16 cellular contexts compared by ENCODE assay signal in genomic region chr3:149221783-149222517, GRCh38. TPM values are rescaled to one million over a fixed set of nuclear protein-coding genes. Genes with fewer than 3 reads are reported as not detected.
DNase-seq lines count a peak whose midpoint lies in the region; ATAC-seq, FAIRE-seq and TF ChIP-seq lines count a peak whose summit lies in the region.
"Had no signal": no experiment of that assay in that cellular context is flagged by ENCODE, and none has a peak within 500 bp of the region (broad histone marks: within the 10 kb centered on the region; RNA-seq: fewer than 3 reads in every experiment).

Gene CP, minus strand, starts transcription at chr3:149221829. Its CDS starts 37 bp downstream, at chr3:149221792.

- DNase-seq in HAP-1 (ENCODE audit: low spot score in 2 of 2): peak; percentile 62 to 99
- DNase-seq in astrocyte (ENCODE audit: low read depth): no peak
- DNase-seq in HepG2 (ENCODE audit: low spot score): peak; percentile 94
- DNase-seq in head of caudate nucleus: no peak
- no peak for DNase-seq in D341Med (ENCODE audit: low spot score)
- no peak for DNase-seq in stimulated activated CD4-positive, alpha-beta T cell treated with anti-CD3 and anti-CD28 coated beads, Interleukin-4, amount 100 ng/mL, for 24 hours
- DNase-seq: HCEC 1CT; heart left ventricle; mesenchymal stem cell; NCI-H1436 treated with DMSO at 0.1 percent for 48 hours; NCI-H524; SIG-M5; stimulated activated naive CD8-positive, alpha-beta T cell treated with anti-CD3 and anti-CD28 coated beads, Interleukin-15, amount 100 ng/mL, for 72 hours had no signal

- BruUV-seq in HepG2 (replicated peaks; lab: Mats Ljungman, UMichigan): no TSS peak

- peak in 1 of 2 experiments; percentile 80; a peak in 2 of 4 replicates for TF ChIP-seq EP300 in HepG2 (IDR thresholded peaks at IDR 0.05; ENCODE audit: low read depth in 2 of 2, low read length in 2 of 2)
- TF ChIP-seq EP300 in HepG2 (CRISPR knock-in tag; IDR thresholded peaks at IDR 0.05; ENCODE audit: borderline replicate concordance): peak; percentile 76; the same call in 1 of the 2 replicates

- TF ChIP-seq POLR2A in HepG2 (IDR thresholded peaks at IDR 0.05; ENCODE audit: insufficient read depth in 1 of 2, low read depth in 2 of 2, low read length in 2 of 2): peak in 1 of 2 experiments; percentile 34; a peak in 2 of 4 replicates

- TF ChIP-seq RAD21 in HepG2 (CRISPR knock-in tag; IDR thresholded peaks at IDR 0.05): no peak

- H3K9me3 ChIP-seq in HAP-1: no peaks in the 10 kb centered on the region
- no peaks in the 10 kb centered on the region for H3K9me3 ChIP-seq in astrocyte (ENCODE audit: insufficient read depth, low read depth, low read length)
- no peaks in the 10 kb centered on the region for H3K9me3 ChIP-seq in HepG2 (ENCODE audit: low read length)
- H3K9me3 ChIP-seq in skeletal muscle tissue (ENCODE audit: control insufficient read depth in 3 of 3, low read length in 3 of 3): no peaks in the 10 kb centered on the region
- H3K9me3 ChIP-seq: heart left ventricle had no signal

- H3K4me3 ChIP-seq in HAP-1: no peak within 1 kb of the TSS
- no peak within 1 kb of the TSS for H3K4me3 ChIP-seq in astrocyte (ENCODE audit: insufficient read depth, low read depth, low read length)
- peak within 1 kb of the TSS; percentile 70 to 98 (median 78) for H3K4me3 ChIP-seq in HepG2 (replicated peaks in 1 of 3; ENCODE audit: insufficient read depth in 1 of 3, low read depth in 2 of 3, low read length in 3 of 3)
- no peak within 1 kb of the TSS for H3K4me3 ChIP-seq in skeletal muscle tissue (ENCODE audit: low read length in 3 of 3)

- intact Hi-C loops in HepG2 (cut with micrococcal nuclease; ENCODE audit: unreplicated experiment): loop anchor here (1.0 to 10.0 kb wide), 3 partner anchors 93 to 207 kb away; partner anchors contain the start of gene HPS3
- intact Hi-C loops in head of caudate nucleus (cut with DNase I): no loop called here

- H2AFZ ChIP-seq in astrocyte (ENCODE audit: low read depth, low read length): peak within 1 kb of the TSS; percentile 39
- H2AFZ ChIP-seq in HepG2 (ENCODE audit: low read length): no peak within 1 kb of the TSS

- H3K4me2 ChIP-seq in astrocyte (ENCODE audit: low read length) (no peak within 1 kb of the TSS), HepG2 (ENCODE audit: low read depth, low read length) (peak within 1 kb of the TSS; percentile 96)

- H3K4me1 Mint-ChIP-seq in astrocyte (ENCODE audit: low read depth, unreplicated experiment): peaks cover 22% of the 10 kb centered on the region

- H4K20me1 ChIP-seq in astrocyte (ENCODE audit: insufficient read depth, low read length) (no peaks in the 10 kb centered on the region), HepG2 (ENCODE audit: insufficient read depth, low read length) (no peaks in the 10 kb centered on the region)

- no peak within 1 kb of the TSS for H3K27ac ChIP-seq in astrocyte (ENCODE audit: low read depth, low read length)
- peak within 1 kb of the TSS; percentile 99 for H3K27ac ChIP-seq in HepG2 (ENCODE audit: extremely low read length, insufficient read depth, low read length)
- H3K27ac ChIP-seq in skeletal muscle tissue (ENCODE audit: low read depth, low read length): peak within 1 kb of the TSS; percentile 6
- H3K27ac ChIP-seq: C4-2B, heart left ventricle had no signal

- H3K4me1 ChIP-seq in HAP-1 (peaks cover 19% of the 10 kb centered on the region), astrocyte (ENCODE audit: insufficient read depth, low read length) (peaks cover 15% of the 10 kb centered on the region), HepG2 (ENCODE audit: insufficient read depth, low read length) (peaks cover 57% of the 10 kb centered on the region), skeletal muscle tissue (ENCODE audit: control insufficient read depth in 3 of 3, insufficient read depth in 3 of 3, low read length in 3 of 3) (peaks cover 0 to 5% (median 4%) of the 10 kb centered on the region in 3 donors)

- no peaks in the 10 kb centered on the region for H3K27me3 Mint-ChIP-seq in astrocyte (ENCODE audit: low read depth, unreplicated experiment)
- H3K27me3 Mint-ChIP-seq: stimulated activated naive CD8-positive, alpha-beta T cell treated with anti-CD3 and anti-CD28 coated beads, Interleukin-15, amount 100 ng/mL, for 72 hours had no signal

- in situ Hi-C loops in HAP-1 (cut with MboI; ENCODE audit: low sequenced_read_pairs): no loop called here
- in situ Hi-C loops in HepG2 (cut with HindIII; ENCODE audit: extremely low pct_ligation_motif_present, low pct_unique_long_range_greater_than_20kb): no loop called here

- H3K36me3 ChIP-seq in HAP-1 (replicated peaks): no peaks in the 10 kb centered on the region
- no peaks in the 10 kb centered on the region for H3K36me3 ChIP-seq in astrocyte (ENCODE audit: insufficient read depth, low read length)
- no peaks in the 10 kb centered on the region; a peak in 2 of 5 replicates for H3K36me3 ChIP-seq in HepG2 (replicated peaks in 1 of 2; ENCODE audit: control insufficient read depth in 1 of 2, insufficient read depth in 2 of 2, low read length in 2 of 2)
- H3K36me3 ChIP-seq in skeletal muscle tissue (ENCODE audit: control insufficient read depth in 3 of 3, insufficient read depth in 3 of 3, low read length in 3 of 3): no peaks in the 10 kb centered on the region
- H3K36me3 ChIP-seq: heart left ventricle had no signal

- CTCF ChIA-PET in HepG2 (lab: Yijun Ruan, JAX; ENCODE audit: low intra/inter-chr PET ratio, low total read pairs): no interaction called here

- no peaks in the 10 kb centered on the region for H3K9me3 Mint-ChIP-seq in astrocyte (ENCODE audit: unreplicated experiment)
- H3K9me3 Mint-ChIP-seq: stimulated activated naive CD8-positive, alpha-beta T cell treated with anti-CD3 and anti-CD28 coated beads, Interleukin-15, amount 100 ng/mL, for 72 hours had no signal

- H3K9ac ChIP-seq in astrocyte (ENCODE audit: low read length) (no peak within 1 kb of the TSS), HepG2 (ENCODE audit: insufficient read depth, low read depth, low read length) (peak within 1 kb of the TSS; percentile 96), skeletal muscle tissue (ENCODE audit: low read depth in 1 of 3, low read length in 3 of 3) (peak within 1 kb of the TSS in 1 of 3 donors; percentile 15)

- H3K27me3 ChIP-seq in HAP-1 (ENCODE audit: low read depth) (no peaks in the 10 kb centered on the region), astrocyte (ENCODE audit: insufficient read depth, low read length) (no peaks in the 10 kb centered on the region), HepG2 (ENCODE audit: control insufficient read depth in 1 of 2, insufficient read depth in 2 of 2, low read length in 2 of 2) (no peaks in the 10 kb centered on the region; a peak in 1 of 5 replicates), skeletal muscle tissue (ENCODE audit: control insufficient read depth in 3 of 3, insufficient read depth in 3 of 3, low read length in 3 of 3) (no peaks in the 10 kb centered on the region)
- H3K27me3 ChIP-seq: heart left ventricle had no signal

- TF ChIP-seq CTCF in astrocyte (IDR thresholded peaks at IDR 0.05; ENCODE audit: insufficient read depth, low read depth, low read length): no peak
- TF ChIP-seq CTCF in HepG2 (CRISPR knock-in tag; IDR thresholded peaks at IDR 0.05): no peak

- no peaks in the 10 kb centered on the region for H3K79me2 ChIP-seq in astrocyte (ENCODE audit: insufficient read depth, low read length)
- H3K79me2 ChIP-seq in HepG2 (ENCODE audit: insufficient read depth, low read length): peaks cover 67% of the 10 kb centered on the region

- POLR2A ChIA-PET in HepG2 (lab: Yijun Ruan, JAX): interaction anchor here (0.9 to 7.1 kb wide), 3 partner anchors 15 to 149 kb away, joined by 3 to 65 read pairs (median 3); no protein-coding TSS in a partner anchor

- 6% methylated on average over 3 of the region's 3 CpGs for WGBS in HepG2 (ENCODE audit: low lambda C conversion rate)

- FAIRE-seq in astrocyte (lab: Jason Lieb, UNC): no peak
- FAIRE-seq in HepG2 (lab: Jason Lieb, UNC): peak; percentile 60

- H3K4me3 Mint-ChIP-seq in astrocyte (ENCODE audit: unreplicated experiment): no peak within 1 kb of the TSS
- H3K4me3 Mint-ChIP-seq: stimulated activated naive CD8-positive, alpha-beta T cell treated with anti-CD3 and anti-CD28 coated beads, Interleukin-15, amount 100 ng/mL, for 72 hours had no signal

- ATAC-seq in HepG2 (peak; percentile 66), HG03571 (IDR thresholded peaks at IDR 0.05; ENCODE audit: unreplicated experiment) (no peak)
- ATAC-seq: stimulated activated naive CD8-positive, alpha-beta T cell treated with anti-CD3 and anti-CD28 coated beads, Interleukin-15, amount 100 ng/mL, for 72 hours had no signal

- no peaks in the 10 kb centered on the region for H3K36me3 Mint-ChIP-seq in astrocyte (ENCODE audit: low read depth, unreplicated experiment)

- H3K27ac Mint-ChIP-seq in astrocyte (ENCODE audit: unreplicated experiment): no peak within 1 kb of the TSS
- H3K27ac Mint-ChIP-seq: stimulated activated naive CD8-positive, alpha-beta T cell treated with anti-CD3 and anti-CD28 coated beads, Interleukin-15, amount 100 ng/mL, for 72 hours had no signal

RNA-seq across cellular contexts. Expression of gene CP, which starts in this region (rescaled TPM):
- total RNA-seq in astrocyte (0.48 TPM in 1 of 2 replicates, not detected in the other), HepG2 (2016; rRNA removed; fragmentation: Illumina TruSeq; extraction: Trizol) (21.1 and 42.6 TPM in 2 replicates), skeletal muscle tissue (1.0 TPM)
- total RNA-seq in HepG2 (2016; cell fraction: cytosol; rRNA removed; fragmentation: Illumina TruSeq; extraction: Trizol; ENCODE audit: low read depth): 2.7 and 3.7 TPM in 2 replicates
- 18.7 and 40.2 TPM in 2 replicates for total RNA-seq in HepG2 (2016; cell fraction: insoluble cytoplasmic fraction; rRNA removed; fragmentation: Illumina TruSeq; extraction: Trizol)
- 4.1 and 6.2 TPM in 2 replicates for total RNA-seq in HepG2 (2016; cell fraction: membrane; rRNA removed; fragmentation: Illumina TruSeq; extraction: Trizol)
- 45.7 and 53.7 TPM in 2 replicates for total RNA-seq in HepG2 (2016; cell fraction: nucleus; rRNA removed; fragmentation: Illumina TruSeq; extraction: Trizol)
- polyA plus RNA-seq in HepG2 (2011; rRNA removed): 789 and 863 TPM in 2 replicates
- 278 and 600 TPM in 2 replicates for polyA plus RNA-seq in HepG2 (2011; cell fraction: cytosol; rRNA removed)
- 526 and 705 TPM in 2 replicates for polyA plus RNA-seq in HepG2 (2011; cell fraction: nucleus; rRNA removed)
- polyA plus RNA-seq in HepG2 (2012): 608 and 681 TPM in 2 replicates
- polyA plus RNA-seq in HepG2 (2016; cell fraction: cytosol; fragmentation: Illumina TruSeq; extraction: Trizol; ENCODE audit: low read depth): 1.5 and 2.7 TPM in 2 replicates
- 11.2 and 15.8 TPM in 2 replicates for polyA plus RNA-seq in HepG2 (2016; cell fraction: insoluble cytoplasmic fraction; fragmentation: Illumina TruSeq; extraction: Trizol; ENCODE audit: low read depth)
- polyA plus RNA-seq in HepG2 (2016; cell fraction: membrane; fragmentation: Illumina TruSeq; extraction: Trizol; ENCODE audit: low read depth): 2.8 and 3.1 TPM in 2 replicates
- polyA plus RNA-seq in HepG2 (2016; cell fraction: nucleus; fragmentation: Illumina TruSeq; extraction: Trizol; ENCODE audit: insufficient read depth, low read depth): 53.4 and 55.4 TPM in 2 replicates
- polyA minus RNA-seq in HepG2 (2011; rRNA and poly(A)+ RNA removed; ENCODE audit: low replicate concordance): 0.56 and 444 TPM in 2 replicates
- polyA minus RNA-seq in HepG2 (2011; cell fraction: cytosol; rRNA and poly(A)+ RNA removed): 644 and 1,215 TPM in 2 replicates
- 1,123 and 1,795 TPM in 2 replicates for polyA minus RNA-seq in HepG2 (2011; cell fraction: nucleus; rRNA and poly(A)+ RNA removed)

Comparison
In these comparisons a context has a peak if more than half of its experiments do, and no peak if none do; other contexts are left out.
1. DNase-seq: peak in HAP-1 (2 of 2) and HepG2 (single experiment); none in astrocyte (single experiment), head of caudate nucleus (0 of 42), D341Med (single experiment) and stimulated activated CD4-positive, alpha-beta T cell treated with anti-CD3 and anti-CD28 coated beads, Interleukin-4, amount 100 ng/mL, for 24 hours (single experiment).
2. H3K4me3 ChIP-seq: peak in HepG2 (3 of 3); none in HAP-1 (single experiment), astrocyte (single experiment) and skeletal muscle tissue (0 of 3).